Comparison of ENCODE assay signal across 17 cellular contexts in genomic region chr11:104594228-104594958, GRCh38.
DNase-seq lines count a peak whose midpoint lies in the region; ATAC-seq and TF ChIP-seq lines count a peak whose summit lies in the region.
"Had no signal": no experiment of that assay in that cellular context is flagged by ENCODE, and none has a peak within 500 bp of the region (broad histone marks: within the 10 kb centered on the region; RNA-seq: fewer than 3 reads in every experiment).

No MANE protein-coding gene starts in this region.

- in situ Hi-C loops in Caki2 (cut with HindIII; ENCODE audit: low pct_unique_long_range_greater_than_20kb, low sequenced_read_pairs), result no loop called here

- H3K27me3 Mint-ChIP-seq in T-helper 17 cell, result no peaks in the 10 kb centered on the region

- H3K27ac Mint-ChIP-seq in T-helper 17 cell, result no peak overlapping the region
- H3K27ac Mint-ChIP-seq: activated naive CD4-positive, alpha-beta T cell treated with anti-CD3 and anti-CD28 coated beads for 36 hours; brain; immature natural killer cell had no signal

- H3K4me3 Mint-ChIP-seq in T-helper 17 cell, result no peak overlapping the region
- H3K4me3 Mint-ChIP-seq: activated naive CD4-positive, alpha-beta T cell treated with anti-CD3 and anti-CD28 coated beads for 36 hours; brain; immature natural killer cell had no signal

- no peak for ATAC-seq in HG03378 (IDR thresholded peaks at IDR 0.05; ENCODE audit: unreplicated experiment)
- no peak for ATAC-seq in T-helper 17 cell

- DNase-seq in A172 (ENCODE audit: low spot score) (peak; percentile 4), Caki2 (ENCODE audit: low read depth) (peak; percentile 60), OCI-M1 (lab: John Stamatoyannopoulos, UW) (peak; percentile 17), epithelial cell of esophagus (ENCODE audit: low read depth) (peak; percentile 68), NCI-H1694 (lab: John Stamatoyannopoulos, UW) (no peak), T-helper 17 cell (no peak)
- DNase-seq: activated naive CD4-positive, alpha-beta T cell treated with anti-CD3 and anti-CD28 coated beads for 36 hours; Caco-2; head of caudate nucleus; immature natural killer cell; NCI-H748 treated with DMSO at 0.1 percent for 48 hours; posterior cingulate gyrus; stimulated activated CD4-positive, alpha-beta T cell treated with anti-CD3 and anti-CD28 coated beads, Interleukin-4, amount 100 ng/mL, for 24 hours had no signal

- no peaks in the 10 kb centered on the region for H3K9me3 ChIP-seq in T-helper 17 cell (ENCODE audit: control insufficient read depth, low read length, poor library complexity, severe bottlenecking)
- H3K9me3 ChIP-seq: Caco-2, thoracic aorta had no signal

- no peak overlapping the region for H3K4me3 ChIP-seq in epithelial cell of esophagus (ENCODE audit: low read length)
- H3K4me3 ChIP-seq: skin epidermis, thoracic aorta had no signal

- H3K4me1 Mint-ChIP-seq in T-helper 17 cell, result peaks cover 3% of the 10 kb centered on the region
- H3K4me1 Mint-ChIP-seq: brain, immature natural killer cell had no signal

- no peak for TF ChIP-seq CTCF in epithelial cell of esophagus (IDR thresholded peaks at IDR 0.05; ENCODE audit: insufficient read depth, low read depth, low read length, missing control alignments)

- no peaks in the 10 kb centered on the region for H3K36me3 Mint-ChIP-seq in T-helper 17 cell (ENCODE audit: low read depth)
- H3K36me3 Mint-ChIP-seq: brain, immature natural killer cell had no signal

Comparison
In these comparisons a context has a peak if more than half of its experiments do, and no peak if none do; other contexts are left out.
1. DNase-seq: peak in A172 (single experiment), Caki2 (single experiment), OCI-M1 (single experiment) and epithelial cell of esophagus (single experiment); none in NCI-H1694 (single experiment) and T-helper 17 cell (0 of 3).